1 cellular context compared by ENCODE assay signal in the genomic region with DNA sequence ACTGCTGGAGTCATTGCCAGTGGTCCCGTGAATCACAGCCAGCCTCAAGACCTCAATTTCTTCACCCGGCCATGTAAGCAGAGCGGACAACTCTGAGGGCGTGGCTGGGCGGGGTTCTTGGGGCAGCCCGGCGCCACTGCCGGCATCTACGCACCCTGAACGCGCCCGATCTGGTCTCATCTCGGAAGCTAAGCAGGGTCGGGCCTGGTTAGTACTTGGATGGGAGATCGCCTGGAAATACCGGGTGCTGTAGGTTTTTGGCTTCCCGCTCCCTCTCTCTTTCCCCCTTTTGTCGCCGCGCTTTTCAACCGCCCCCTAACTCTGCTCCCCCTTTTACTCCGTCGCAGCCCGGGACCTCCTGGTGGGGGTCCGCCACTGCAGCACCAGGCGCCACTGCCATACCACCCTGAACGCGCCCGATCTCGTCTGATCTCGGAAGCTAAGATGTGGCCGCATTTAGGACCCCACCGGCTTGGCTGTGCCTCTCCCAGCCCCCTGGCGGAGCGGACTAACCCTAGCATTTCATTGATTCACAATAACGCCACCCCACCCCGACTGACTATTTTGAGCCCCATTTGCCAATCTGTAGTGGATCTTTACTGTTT.
A peak's percentile ranks its signal among the peaks of the same experiment; 100 is the strongest.
TF ChIP-seq lines count a peak whose summit lies in the region.

No MANE protein-coding gene starts in this region.

TF ChIP-seq in K562, 482 proteins besides CTCF, POLR2A, EP300 and RAD21 (continued from another document and continues in another):
- TF ChIP-seq NCOA1 (IDR thresholded peaks at IDR 0.05; ENCODE audit: low read depth), result peak; percentile 78
- 0 out of 2 replicates have a peak, but pooled peaks have one; percentile 11 for TF ChIP-seq NFE2 (IDR thresholded peaks at IDR 0.05; ENCODE audit: low read depth)
- TF ChIP-seq MTF1 (CRISPR knock-in tag; IDR thresholded peaks at IDR 0.05; ENCODE audit: borderline replicate concordance), result no peak
- peak; percentile 42 for TF ChIP-seq POLR2B (IDR thresholded peaks at IDR 0.05; ENCODE audit: low read depth, partially characterized antibody)
- TF ChIP-seq, protein P1, sequence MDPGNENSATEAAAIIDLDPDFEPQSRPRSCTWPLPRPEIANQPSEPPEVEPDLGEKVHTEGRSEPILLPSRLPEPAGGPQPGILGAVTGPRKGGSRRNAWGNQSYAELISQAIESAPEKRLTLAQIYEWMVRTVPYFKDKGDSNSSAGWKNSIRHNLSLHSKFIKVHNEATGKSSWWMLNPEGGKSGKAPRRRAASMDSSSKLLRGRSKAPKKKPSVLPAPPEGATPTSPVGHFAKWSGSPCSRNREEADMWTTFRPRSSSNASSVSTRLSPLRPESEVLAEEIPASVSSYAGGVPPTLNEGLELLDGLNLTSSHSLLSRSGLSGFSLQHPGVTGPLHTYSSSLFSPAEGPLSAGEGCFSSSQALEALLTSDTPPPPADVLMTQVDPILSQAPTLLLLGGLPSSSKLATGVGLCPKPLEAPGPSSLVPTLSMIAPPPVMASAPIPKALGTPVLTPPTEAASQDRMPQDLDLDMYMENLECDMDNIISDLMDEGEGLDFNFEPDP (CRISPR knock-in tag; IDR thresholded peaks at IDR 0.05), result no peak
- peak; percentile 60 for TF ChIP-seq ESRRA (IDR thresholded peaks at IDR 0.05; ENCODE audit: borderline replicate concordance, low read depth)
- no peak for TF ChIP-seq NCOA6 (IDR thresholded peaks at IDR 0.05)
- TF ChIP-seq CBFA2T3 (IDR thresholded peaks at IDR 0.05), result no peak
- no peak for TF ChIP-seq PHTF2 (CRISPR knock-in tag; IDR thresholded peaks at IDR 0.05)
- TF ChIP-seq XRCC4 (IDR thresholded peaks at IDR 0.05; ENCODE audit: extremely low read depth, insufficient read depth, insufficient read length), result no peak
- no peak for TF ChIP-seq FOXA3 (CRISPR knock-in tag; conservative IDR thresholded peaks at IDR 0.05 in 1 of 2, IDR thresholded peaks at IDR 0.05 in 1 of 2)
- TF ChIP-seq, protein P2, sequence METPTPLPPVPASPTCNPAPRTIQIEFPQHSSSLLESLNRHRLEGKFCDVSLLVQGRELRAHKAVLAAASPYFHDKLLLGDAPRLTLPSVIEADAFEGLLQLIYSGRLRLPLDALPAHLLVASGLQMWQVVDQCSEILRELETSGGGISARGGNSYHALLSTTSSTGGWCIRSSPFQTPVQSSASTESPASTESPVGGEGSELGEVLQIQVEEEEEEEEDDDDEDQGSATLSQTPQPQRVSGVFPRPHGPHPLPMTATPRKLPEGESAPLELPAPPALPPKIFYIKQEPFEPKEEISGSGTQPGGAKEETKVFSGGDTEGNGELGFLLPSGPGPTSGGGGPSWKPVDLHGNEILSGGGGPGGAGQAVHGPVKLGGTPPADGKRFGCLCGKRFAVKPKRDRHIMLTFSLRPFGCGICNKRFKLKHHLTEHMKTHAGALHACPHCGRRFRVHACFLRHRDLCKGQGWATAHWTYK (CRISPR knock-in tag; IDR thresholded peaks at IDR 0.05), result no peak
- TF ChIP-seq, protein P3, sequence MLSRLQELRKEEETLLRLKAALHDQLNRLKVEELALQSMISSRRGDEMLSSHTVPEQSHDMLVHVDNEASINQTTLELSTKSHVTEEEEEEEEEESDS (CRISPR knock-in tag; IDR thresholded peaks at IDR 0.05), result no peak
- TF ChIP-seq TAF9B (IDR thresholded peaks at IDR 0.05; ENCODE audit: partially characterized antibody), result no peak
- TF ChIP-seq, protein P4, sequence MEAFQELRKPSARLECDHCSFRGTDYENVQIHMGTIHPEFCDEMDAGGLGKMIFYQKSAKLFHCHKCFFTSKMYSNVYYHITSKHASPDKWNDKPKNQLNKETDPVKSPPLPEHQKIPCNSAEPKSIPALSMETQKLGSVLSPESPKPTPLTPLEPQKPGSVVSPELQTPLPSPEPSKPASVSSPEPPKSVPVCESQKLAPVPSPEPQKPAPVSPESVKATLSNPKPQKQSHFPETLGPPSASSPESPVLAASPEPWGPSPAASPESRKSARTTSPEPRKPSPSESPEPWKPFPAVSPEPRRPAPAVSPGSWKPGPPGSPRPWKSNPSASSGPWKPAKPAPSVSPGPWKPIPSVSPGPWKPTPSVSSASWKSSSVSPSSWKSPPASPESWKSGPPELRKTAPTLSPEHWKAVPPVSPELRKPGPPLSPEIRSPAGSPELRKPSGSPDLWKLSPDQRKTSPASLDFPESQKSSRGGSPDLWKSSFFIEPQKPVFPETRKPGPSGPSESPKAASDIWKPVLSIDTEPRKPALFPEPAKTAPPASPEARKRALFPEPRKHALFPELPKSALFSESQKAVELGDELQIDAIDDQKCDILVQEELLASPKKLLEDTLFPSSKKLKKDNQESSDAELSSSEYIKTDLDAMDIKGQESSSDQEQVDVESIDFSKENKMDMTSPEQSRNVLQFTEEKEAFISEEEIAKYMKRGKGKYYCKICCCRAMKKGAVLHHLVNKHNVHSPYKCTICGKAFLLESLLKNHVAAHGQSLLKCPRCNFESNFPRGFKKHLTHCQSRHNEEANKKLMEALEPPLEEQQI (IDR thresholded peaks at IDR 0.05), result no peak; the same call in 1 of the 2 replicates
- no peak for TF ChIP-seq EWSR1 (IDR thresholded peaks at IDR 0.05; ENCODE audit: borderline replicate concordance, low read depth, partially characterized antibody)
- TF ChIP-seq PHF20 (IDR thresholded peaks at IDR 0.05; ENCODE audit: partially characterized antibody), result peak; percentile 85
- TF ChIP-seq ZNF699 (CRISPR knock-in tag; IDR thresholded peaks at IDR 0.05; ENCODE audit: insufficient replicate concordance), result no peak
- no peak for TF ChIP-seq KHSRP (IDR thresholded peaks at IDR 0.05)
- TF ChIP-seq HDAC3 (IDR thresholded peaks at IDR 0.05; ENCODE audit: borderline replicate concordance, partially characterized antibody), result no peak
- peak; percentile 97 for TF ChIP-seq LARP7 (IDR thresholded peaks at IDR 0.05)
- no peak for TF ChIP-seq ZNF717 (CRISPR knock-in tag; IDR thresholded peaks at IDR 0.05)
- peak; percentile 95 for TF ChIP-seq BCOR (IDR thresholded peaks at IDR 0.05)
- TF ChIP-seq, protein P5, sequence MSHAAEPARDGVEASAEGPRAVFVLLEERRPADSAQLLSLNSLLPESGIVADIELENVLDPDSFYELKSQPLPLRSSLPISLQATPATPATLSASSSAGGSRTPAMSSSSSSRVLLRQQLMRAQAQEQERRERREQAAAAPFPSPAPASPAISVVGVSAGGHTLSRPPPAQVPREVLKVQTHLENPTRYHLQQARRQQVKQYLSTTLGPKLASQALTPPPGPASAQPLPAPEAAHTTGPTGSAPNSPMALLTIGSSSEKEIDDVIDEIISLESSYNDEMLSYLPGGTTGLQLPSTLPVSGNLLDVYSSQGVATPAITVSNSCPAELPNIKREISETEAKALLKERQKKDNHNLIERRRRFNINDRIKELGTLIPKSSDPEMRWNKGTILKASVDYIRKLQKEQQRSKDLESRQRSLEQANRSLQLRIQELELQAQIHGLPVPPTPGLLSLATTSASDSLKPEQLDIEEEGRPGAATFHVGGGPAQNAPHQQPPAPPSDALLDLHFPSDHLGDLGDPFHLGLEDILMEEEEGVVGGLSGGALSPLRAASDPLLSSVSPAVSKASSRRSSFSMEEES (CRISPR knock-in tag; IDR thresholded peaks at IDR 0.05), result no peak
- no peak for TF ChIP-seq SREBF2 (CRISPR knock-in tag; IDR thresholded peaks at IDR 0.05)
- 0 out of 2 replicates have a peak, but pooled peaks have one; percentile 69 for TF ChIP-seq CBX1 (IDR thresholded peaks at IDR 0.05; ENCODE audit: low read depth)
- TF ChIP-seq JUNB (CRISPR knock-in tag; conservative IDR thresholded peaks at IDR 0.05), result no peak
- no peak for TF ChIP-seq SLC30A9 (CRISPR knock-in tag; IDR thresholded peaks at IDR 0.05)
- TF ChIP-seq ZBTB7A (IDR thresholded peaks at IDR 0.05; ENCODE audit: borderline replicate concordance, control insufficient read depth, low read depth, low read length), result peak; percentile 89
- TF ChIP-seq FOSL1 (tag; conservative IDR thresholded peaks at IDR 0.05), result 0 out of 2 replicates have a peak, but pooled peaks have one; percentile 29
- no peak for TF ChIP-seq ZNF408 (CRISPR knock-in tag; IDR thresholded peaks at IDR 0.05; ENCODE audit: low read depth)
- TF ChIP-seq SREBF1 (IDR thresholded peaks at IDR 0.05; ENCODE audit: borderline replicate concordance, low read depth, low read length), result no peak; the same call in 1 of the 2 replicates
- TF ChIP-seq, protein P6, sequence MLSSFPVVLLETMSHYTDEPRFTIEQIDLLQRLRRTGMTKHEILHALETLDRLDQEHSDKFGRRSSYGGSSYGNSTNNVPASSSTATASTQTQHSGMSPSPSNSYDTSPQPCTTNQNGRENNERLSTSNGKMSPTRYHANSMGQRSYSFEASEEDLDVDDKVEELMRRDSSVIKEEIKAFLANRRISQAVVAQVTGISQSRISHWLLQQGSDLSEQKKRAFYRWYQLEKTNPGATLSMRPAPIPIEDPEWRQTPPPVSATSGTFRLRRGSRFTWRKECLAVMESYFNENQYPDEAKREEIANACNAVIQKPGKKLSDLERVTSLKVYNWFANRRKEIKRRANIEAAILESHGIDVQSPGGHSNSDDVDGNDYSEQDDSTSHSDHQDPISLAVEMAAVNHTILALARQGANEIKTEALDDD (IDR thresholded peaks at IDR 0.05), result no peak
- TF ChIP-seq SNRNP70 (optimal IDR thresholded peaks at IDR 0.05; ENCODE audit: low read depth, low read length), result no peak
- TF ChIP-seq GATAD2A (IDR thresholded peaks at IDR 0.05), result 0 out of 2 replicates have a peak, but pooled peaks have one; percentile 53
- TF ChIP-seq, protein P7, sequence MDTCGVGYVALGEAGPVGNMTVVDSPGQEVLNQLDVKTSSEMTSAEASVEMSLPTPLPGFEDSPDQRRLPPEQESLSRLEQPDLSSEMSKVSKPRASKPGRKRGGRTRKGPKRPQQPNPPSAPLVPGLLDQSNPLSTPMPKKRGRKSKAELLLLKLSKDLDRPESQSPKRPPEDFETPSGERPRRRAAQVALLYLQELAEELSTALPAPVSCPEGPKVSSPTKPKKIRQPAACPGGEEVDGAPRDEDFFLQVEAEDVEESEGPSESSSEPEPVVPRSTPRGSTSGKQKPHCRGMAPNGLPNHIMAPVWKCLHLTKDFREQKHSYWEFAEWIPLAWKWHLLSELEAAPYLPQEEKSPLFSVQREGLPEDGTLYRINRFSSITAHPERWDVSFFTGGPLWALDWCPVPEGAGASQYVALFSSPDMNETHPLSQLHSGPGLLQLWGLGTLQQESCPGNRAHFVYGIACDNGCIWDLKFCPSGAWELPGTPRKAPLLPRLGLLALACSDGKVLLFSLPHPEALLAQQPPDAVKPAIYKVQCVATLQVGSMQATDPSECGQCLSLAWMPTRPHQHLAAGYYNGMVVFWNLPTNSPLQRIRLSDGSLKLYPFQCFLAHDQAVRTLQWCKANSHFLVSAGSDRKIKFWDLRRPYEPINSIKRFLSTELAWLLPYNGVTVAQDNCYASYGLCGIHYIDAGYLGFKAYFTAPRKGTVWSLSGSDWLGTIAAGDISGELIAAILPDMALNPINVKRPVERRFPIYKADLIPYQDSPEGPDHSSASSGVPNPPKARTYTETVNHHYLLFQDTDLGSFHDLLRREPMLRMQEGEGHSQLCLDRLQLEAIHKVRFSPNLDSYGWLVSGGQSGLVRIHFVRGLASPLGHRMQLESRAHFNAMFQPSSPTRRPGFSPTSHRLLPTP (IDR thresholded peaks at IDR 0.05; ENCODE audit: borderline replicate concordance, extremely low read depth, insufficient read length), result peak; percentile 100
- TF ChIP-seq KAT7 (CRISPR knock-in tag; IDR thresholded peaks at IDR 0.05; ENCODE audit: borderline replicate concordance), result 0 out of 2 replicates have a peak, but pooled peaks have one; percentile 38
- TF ChIP-seq SRSF7 (optimal IDR thresholded peaks at IDR 0.05; ENCODE audit: low read depth, low read length), result no peak
- TF ChIP-seq ZNF124 (CRISPR knock-in tag; IDR thresholded peaks at IDR 0.05), result no peak
- TF ChIP-seq FOXA1 (IDR thresholded peaks at IDR 0.05; ENCODE audit: borderline replicate concordance), result no peak
- no peak for TF ChIP-seq PURB (CRISPR knock-in tag; IDR thresholded peaks at IDR 0.05; ENCODE audit: low read depth)
- TF ChIP-seq, protein P8, sequence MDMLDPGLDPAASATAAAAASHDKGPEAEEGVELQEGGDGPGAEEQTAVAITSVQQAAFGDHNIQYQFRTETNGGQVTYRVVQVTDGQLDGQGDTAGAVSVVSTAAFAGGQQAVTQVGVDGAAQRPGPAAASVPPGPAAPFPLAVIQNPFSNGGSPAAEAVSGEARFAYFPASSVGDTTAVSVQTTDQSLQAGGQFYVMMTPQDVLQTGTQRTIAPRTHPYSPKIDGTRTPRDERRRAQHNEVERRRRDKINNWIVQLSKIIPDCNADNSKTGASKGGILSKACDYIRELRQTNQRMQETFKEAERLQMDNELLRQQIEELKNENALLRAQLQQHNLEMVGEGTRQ (CRISPR knock-in tag; IDR thresholded peaks at IDR 0.05), result no peak
- TF ChIP-seq ZNF79 (CRISPR knock-in tag; IDR thresholded peaks at IDR 0.05; ENCODE audit: low read depth), result no peak
- TF ChIP-seq, protein P9, sequence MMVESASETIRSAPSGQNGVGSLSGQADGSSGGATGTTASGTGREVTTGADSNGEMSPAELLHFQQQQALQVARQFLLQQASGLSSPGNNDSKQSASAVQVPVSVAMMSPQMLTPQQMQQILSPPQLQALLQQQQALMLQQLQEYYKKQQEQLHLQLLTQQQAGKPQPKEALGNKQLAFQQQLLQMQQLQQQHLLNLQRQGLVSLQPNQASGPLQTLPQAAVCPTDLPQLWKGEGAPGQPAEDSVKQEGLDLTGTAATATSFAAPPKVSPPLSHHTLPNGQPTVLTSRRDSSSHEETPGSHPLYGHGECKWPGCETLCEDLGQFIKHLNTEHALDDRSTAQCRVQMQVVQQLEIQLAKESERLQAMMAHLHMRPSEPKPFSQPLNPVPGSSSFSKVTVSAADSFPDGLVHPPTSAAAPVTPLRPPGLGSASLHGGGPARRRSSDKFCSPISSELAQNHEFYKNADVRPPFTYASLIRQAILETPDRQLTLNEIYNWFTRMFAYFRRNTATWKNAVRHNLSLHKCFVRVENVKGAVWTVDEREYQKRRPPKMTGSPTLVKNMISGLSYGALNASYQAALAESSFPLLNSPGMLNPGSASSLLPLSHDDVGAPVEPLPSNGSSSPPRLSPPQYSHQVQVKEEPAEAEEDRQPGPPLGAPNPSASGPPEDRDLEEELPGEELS (CRISPR knock-in tag; IDR thresholded peaks at IDR 0.05; ENCODE audit: borderline replicate concordance), result no peak
- peak; percentile 76 for TF ChIP-seq ATF7 (IDR thresholded peaks at IDR 0.05)
- no peak for TF ChIP-seq SP2 (IDR thresholded peaks at IDR 0.05; ENCODE audit: extremely low read depth, low read depth, low read length, poor library complexity, severe bottlenecking)
- no peak for TF ChIP-seq THRAP3 (IDR thresholded peaks at IDR 0.05; ENCODE audit: borderline replicate concordance)
- TF ChIP-seq ZBTB8A (IDR thresholded peaks at IDR 0.05; ENCODE audit: partially characterized antibody), result no peak
- TF ChIP-seq CBFB (CRISPR knock-in tag; IDR thresholded peaks at IDR 0.05), result no peak
- no peak for TF ChIP-seq PPARD (CRISPR knock-in tag; IDR thresholded peaks at IDR 0.05)
